12 cellular contexts compared by ENCODE assay signal in the genomic region with DNA sequence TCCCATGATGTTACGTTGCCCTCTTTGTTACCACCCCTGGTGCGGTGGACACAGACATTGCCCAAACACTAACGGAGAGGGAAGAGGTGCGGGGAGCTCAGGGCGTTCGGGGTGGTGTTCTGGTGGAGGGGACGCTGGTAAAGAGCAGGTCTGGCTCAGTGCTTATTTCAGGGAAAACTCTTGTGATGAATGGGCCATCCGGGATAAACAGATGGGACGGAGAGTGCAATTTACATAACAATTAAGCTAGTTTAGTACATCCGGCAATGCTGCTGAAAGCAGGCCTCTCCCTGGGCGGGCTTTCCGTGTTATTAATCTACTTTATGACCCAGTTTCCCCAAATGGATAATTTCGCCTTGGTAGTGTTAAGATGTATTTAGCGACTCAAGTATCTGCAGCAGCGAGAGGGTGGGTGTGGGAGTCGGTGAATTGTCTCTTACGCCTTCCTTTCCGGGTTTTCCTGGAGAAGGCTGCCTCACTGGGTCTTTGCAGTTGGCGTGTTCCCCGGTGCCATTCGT. TPM values are rescaled to one million over a fixed set of nuclear protein-coding genes. Genes with fewer than 3 reads are reported as not detected.
DNase-seq lines count a peak whose midpoint lies in the region; ATAC-seq and TF ChIP-seq lines count a peak whose summit lies in the region.
"Had no signal": no experiment of that assay in that cellular context is flagged by ENCODE, and none has a peak within 500 bp of the region (broad histone marks: within the 10 kb centered on the region; RNA-seq: fewer than 3 reads in every experiment).

No MANE protein-coding gene starts in this region.

- peak; percentile 93 for DNase-seq in GM23338 (ENCODE audit: low spot score)
- peak; percentile 54 for DNase-seq in astrocyte of the spinal cord (ENCODE audit: low read depth, low spot score)
- DNase-seq in sigmoid colon: no peak
- DNase-seq in NCI-H510A (lab: John Stamatoyannopoulos, UW): no peak
- no peak for DNase-seq in effector memory CD4-positive, alpha-beta T cell
- DNase-seq in GM10266 (ENCODE audit: extremely low spot score): no peak
- DNase-seq: activated CD4-positive, alpha-beta T cell treated with anti-CD3 and anti-CD28 coated beads, Interleukin-2, amount 50 U/mL, for 48 hours had no signal

- TF ChIP-seq POLR2A in sigmoid colon (IDR thresholded peaks at IDR 0.05): no peak

- peaks cover 5% of the 10 kb centered on the region; the same call in 2 of the 3 replicates for H3K9me3 Mint-ChIP-seq in GM23338
- no peaks in the 10 kb centered on the region for H3K9me3 Mint-ChIP-seq in stimulated activated memory B cell treated with anti-CD40 and anti-IgM and Interleukin-4, amounts not matched to agents 10 μg/mL and 1 μg/mL and 100 μg/mL, for 72 hours
- H3K9me3 Mint-ChIP-seq: activated naive CD4-positive, alpha-beta T cell treated with anti-CD3 and anti-CD28 coated beads, Interleukin-2, amount 50 U/mL, for 24 hours had no signal

- no peak overlapping the region for H2AFZ ChIP-seq in GM23338

- peaks cover 26% of the 10 kb centered on the region for H3K4me1 ChIP-seq in GM23338 (ENCODE audit: insufficient read depth)
- H3K4me1 ChIP-seq in iPS-20b (ENCODE audit: insufficient read depth, low read length): peaks cover 22% of the 10 kb centered on the region; the same call in 1 of the 2 replicates
- H3K4me1 ChIP-seq in sigmoid colon: peaks cover 0 to 68% (median 59%) of the 10 kb centered on the region in 4 donors
- no peaks in the 10 kb centered on the region for H3K4me1 ChIP-seq in effector memory CD4-positive, alpha-beta T cell (ENCODE audit: control insufficient read depth, insufficient read depth, low read length, poor library complexity, severe bottlenecking)

- H3K27me3 ChIP-seq in GM23338 (ENCODE audit: insufficient read depth) (peaks cover 79% of the 10 kb centered on the region), iPS-20b (ENCODE audit: insufficient read depth, low read length) (peaks cover 98% of the 10 kb centered on the region), sigmoid colon (no peaks in the 10 kb centered on the region)
- H3K27me3 ChIP-seq in effector memory CD4-positive, alpha-beta T cell (replicated peaks; ENCODE audit: control insufficient read depth, insufficient read depth, low read length, poor library complexity, severe bottlenecking): no peaks in the 10 kb centered on the region

- in situ Hi-C loops in astrocyte of the spinal cord (cut with HindIII; ENCODE audit: low sequenced_read_pairs): no loop called here

- TF ChIP-seq EP300 in sigmoid colon (IDR thresholded peaks at IDR 0.05): no peak

- H3K4me3 ChIP-seq in GM23338: peak overlapping the region; percentile 53
- no peak overlapping the region for H3K4me3 ChIP-seq in astrocyte of the spinal cord (ENCODE audit: low read depth, low read length)
- peak overlapping the region; percentile 70 for H3K4me3 ChIP-seq in iPS-20b (ENCODE audit: low read length)
- H3K4me3 ChIP-seq in sigmoid colon: no peak overlapping the region
- no peak overlapping the region for H3K4me3 ChIP-seq in effector memory CD4-positive, alpha-beta T cell (ENCODE audit: insufficient read depth, low read depth, low read length, poor library complexity, severe bottlenecking)
- H3K4me3 ChIP-seq: GM12878 had no signal

- peak overlapping the region; percentile 78 for H3K4me3 Mint-ChIP-seq in GM23338
- no peak overlapping the region for H3K4me3 Mint-ChIP-seq in stimulated activated memory B cell treated with anti-CD40 and anti-IgM and Interleukin-4, amounts not matched to agents 10 μg/mL and 1 μg/mL and 100 μg/mL, for 72 hours
- H3K4me3 Mint-ChIP-seq: activated naive CD4-positive, alpha-beta T cell treated with anti-CD3 and anti-CD28 coated beads, Interleukin-2, amount 50 U/mL, for 24 hours had no signal

- peaks cover 31% of the 10 kb centered on the region for H3K79me2 ChIP-seq in GM23338 (replicated peaks; ENCODE audit: insufficient read depth)

- H4K20me1 ChIP-seq in GM23338 (replicated peaks; ENCODE audit: insufficient read depth): peaks cover 66% of the 10 kb centered on the region

- no peaks in the 10 kb centered on the region for H3K9me2 ChIP-seq in GM23338 (ENCODE audit: insufficient read depth)

- intact Hi-C loops in sigmoid colon (cut with DNase I): no loop called here

- H3K27ac ChIP-seq in GM23338 (ENCODE audit: low read depth) (peak overlapping the region; percentile 94), iPS-20b (ENCODE audit: low read length) (no peak overlapping the region), sigmoid colon (peak overlapping the region; percentile 21 to 71 (median 54))
- H3K27ac ChIP-seq in effector memory CD4-positive, alpha-beta T cell (ENCODE audit: insufficient read depth, low read length, poor library complexity, severe bottlenecking): no peak overlapping the region

- H3K27me3 Mint-ChIP-seq in GM23338 (ENCODE audit: insufficient read depth, low read depth, poor library complexity): peaks cover 91% of the 10 kb centered on the region
- H3K27me3 Mint-ChIP-seq in stimulated activated memory B cell treated with anti-CD40 and anti-IgM and Interleukin-4, amounts not matched to agents 10 μg/mL and 1 μg/mL and 100 μg/mL, for 72 hours: no peaks in the 10 kb centered on the region
- H3K27me3 Mint-ChIP-seq: activated naive CD4-positive, alpha-beta T cell treated with anti-CD3 and anti-CD28 coated beads, Interleukin-2, amount 50 U/mL, for 24 hours had no signal

- WGBS in sigmoid colon, 2 donors: 83 to 88% methylated on average over 21 of the region's 21 CpGs

- peak overlapping the region; percentile 59; the same call in 1 of the 2 replicates for H3K27ac Mint-ChIP-seq in GM23338
- no peak overlapping the region for H3K27ac Mint-ChIP-seq in stimulated activated memory B cell treated with anti-CD40 and anti-IgM and Interleukin-4, amounts not matched to agents 10 μg/mL and 1 μg/mL and 100 μg/mL, for 72 hours
- H3K27ac Mint-ChIP-seq: activated naive CD4-positive, alpha-beta T cell treated with anti-CD3 and anti-CD28 coated beads, Interleukin-2, amount 50 U/mL, for 24 hours had no signal

- TF ChIP-seq CTCF in GM23338 (conservative IDR thresholded peaks at IDR 0.05; ENCODE audit: low read depth in 2 of 2): no peak
- TF ChIP-seq CTCF in astrocyte of the spinal cord (IDR thresholded peaks at IDR 0.05; ENCODE audit: low read depth, low read length): no peak
- TF ChIP-seq CTCF in sigmoid colon (IDR thresholded peaks at IDR 0.05): no peak
- no peak for TF ChIP-seq CTCF in GM10266 (IDR thresholded peaks at IDR 0.05; ENCODE audit: control insufficient read depth, insufficient read depth, low read depth, missing control alignments)

- no peaks in the 10 kb centered on the region for H3K36me3 ChIP-seq in GM23338 (ENCODE audit: insufficient read depth)
- no peaks in the 10 kb centered on the region for H3K36me3 ChIP-seq in iPS-20b (ENCODE audit: insufficient read depth, low read depth, low read length)
- no peaks in the 10 kb centered on the region for H3K36me3 ChIP-seq in sigmoid colon
- H3K36me3 ChIP-seq in effector memory CD4-positive, alpha-beta T cell (ENCODE audit: control insufficient read depth, insufficient read depth, low read length): peaks cover 4% of the 10 kb centered on the region

- peaks cover 3% of the 10 kb centered on the region; the same call in 2 of the 3 replicates for H3K36me3 Mint-ChIP-seq in GM23338 (ENCODE audit: low read depth)
- peaks cover 13% of the 10 kb centered on the region for H3K36me3 Mint-ChIP-seq in stimulated activated memory B cell treated with anti-CD40 and anti-IgM and Interleukin-4, amounts not matched to agents 10 μg/mL and 1 μg/mL and 100 μg/mL, for 72 hours
- H3K36me3 Mint-ChIP-seq: activated naive CD4-positive, alpha-beta T cell treated with anti-CD3 and anti-CD28 coated beads, Interleukin-2, amount 50 U/mL, for 24 hours had no signal

- H3K9me3 ChIP-seq in iPS-20b (ENCODE audit: insufficient read depth, low read depth, low read length) (no peaks in the 10 kb centered on the region), sigmoid colon (no peaks in the 10 kb centered on the region)
- no peaks in the 10 kb centered on the region for H3K9me3 ChIP-seq in effector memory CD4-positive, alpha-beta T cell (ENCODE audit: control insufficient read depth, low read length)

- ATAC-seq in GM23338: peak; percentile 69
- ATAC-seq in stimulated activated memory B cell treated with anti-CD40 and anti-IgM and Interleukin-4, amounts not matched to agents 10 μg/mL and 1 μg/mL and 100 μg/mL, for 72 hours: no peak
- ATAC-seq: GM12878, left lobe of liver had no signal

- peak overlapping the region; percentile 77 for H3K9ac ChIP-seq in iPS-20b (ENCODE audit: low read depth, low read length)

- H3K4me1 Mint-ChIP-seq in GM23338: peaks cover 54% of the 10 kb centered on the region
- peaks cover 58% of the 10 kb centered on the region for H3K4me1 Mint-ChIP-seq in stimulated activated memory B cell treated with anti-CD40 and anti-IgM and Interleukin-4, amounts not matched to agents 10 μg/mL and 1 μg/mL and 100 μg/mL, for 72 hours

- H3F3A ChIP-seq in GM23338 (replicated peaks; ENCODE audit: low read depth): 0 out of 2 replicates have a peak, but pooled peaks cover 3% of the 10 kb centered on the region

- H3K4me2 ChIP-seq in GM23338: peak overlapping the region; percentile 79

TF ChIP-seq in GM23338, 12 proteins besides CTCF, POLR2A, EP300 and RAD21:
- TF ChIP-seq, protein P1, sequence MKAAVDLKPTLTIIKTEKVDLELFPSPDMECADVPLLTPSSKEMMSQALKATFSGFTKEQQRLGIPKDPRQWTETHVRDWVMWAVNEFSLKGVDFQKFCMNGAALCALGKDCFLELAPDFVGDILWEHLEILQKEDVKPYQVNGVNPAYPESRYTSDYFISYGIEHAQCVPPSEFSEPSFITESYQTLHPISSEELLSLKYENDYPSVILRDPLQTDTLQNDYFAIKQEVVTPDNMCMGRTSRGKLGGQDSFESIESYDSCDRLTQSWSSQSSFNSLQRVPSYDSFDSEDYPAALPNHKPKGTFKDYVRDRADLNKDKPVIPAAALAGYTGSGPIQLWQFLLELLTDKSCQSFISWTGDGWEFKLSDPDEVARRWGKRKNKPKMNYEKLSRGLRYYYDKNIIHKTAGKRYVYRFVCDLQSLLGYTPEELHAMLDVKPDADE (IDR thresholded peaks at IDR 0.05): peak; percentile 20; the same call in 1 of the 2 replicates
- peak; percentile 21; the same call in 1 of the 2 replicates for TF ChIP-seq NANOG (IDR thresholded peaks at IDR 0.05; ENCODE audit: borderline replicate concordance)
- no peak for TF ChIP-seq EZH2phosphoT487 (IDR thresholded peaks at IDR 0.05; ENCODE audit: unreplicated experiment)

RNA-seq across cellular contexts. Expression of gene FOXK1, which starts 25.1 kb away (rescaled TPM):
- 12.7 and 13.9 TPM in 2 replicates for total RNA-seq in GM23338 (2014; rRNA removed; shearing (Covaris generic))
- polyA plus RNA-seq in GM23338 (2016; fragmentation: Nextera tagmentation; extraction: Ambion mirVana) (2.0 and 2.3 TPM in 2 replicates), sigmoid colon (10 to 100 TPM in 1 of 3 donors, 1 to 10 TPM in 2; 1.8 to 18.1 (median 3.0) TPM)
- total RNA-seq in sigmoid colon: 10 to 100 TPM; 15.8 to 47.1 (median 18.0) TPM

Comparison
In these comparisons a context has a peak if more than half of its experiments do, and no peak if none do; other contexts are left out.
1. DNase-seq: peak in GM23338 (single experiment) and astrocyte of the spinal cord (single experiment); none in sigmoid colon (single experiment), NCI-H510A (single experiment), effector memory CD4-positive, alpha-beta T cell (0 of 3) and GM10266 (single experiment).
2. H3K27ac ChIP-seq: peak in GM23338 (single experiment) and sigmoid colon (4 of 4); none in iPS-20b (single experiment) and effector memory CD4-positive, alpha-beta T cell (single experiment).
3. H3K4me3 ChIP-seq: peak in GM23338 (single experiment) and iPS-20b (single experiment); none in astrocyte of the spinal cord (single experiment), sigmoid colon (0 of 4) and effector memory CD4-positive, alpha-beta T cell (single experiment).